Comparison of ENCODE assay signal across 20 cellular contexts in genomic region chr10:73991203-73991602, GRCh38. TPM values are rescaled to one million over a fixed set of nuclear protein-coding genes. Genes with fewer than 3 reads are reported as not detected.
DNase-seq lines count a peak whose midpoint lies in the region; ATAC-seq, FAIRE-seq and TF ChIP-seq lines count a peak whose summit lies in the region.
"Had no signal": no experiment of that assay in that cellular context is flagged by ENCODE, and none has a peak within 500 bp of the region (broad histone marks: within the 10 kb centered on the region; RNA-seq: fewer than 3 reads in every experiment).

No MANE protein-coding gene starts in this region.

- H3K27ac Mint-ChIP-seq in activated naive CD4-positive, alpha-beta T cell treated with anti-CD3 and anti-CD28 coated beads, Interleukin-2, amount 50 U/mL, for 24 hours = peak overlapping the region; percentile 13
- H3K27ac Mint-ChIP-seq in GM23338 = no peak overlapping the region

- WGBS in K562 (ENCODE audit: insufficient coverage, low coverage, missing lambda C conversion rate) = 46% methylated on average over 3 of the region's 3 CpGs
- 93 to 96% methylated on average over 3 of the region's 3 CpGs for WGBS in thyroid gland, 2 donors

- no peak for TF ChIP-seq EP300 in K562 (IDR thresholded peaks at IDR 0.05; ENCODE audit: low read length)

- CTCF ChIA-PET in K562 (lab: Yijun Ruan, JAX; ENCODE audit: low intra/inter-chr PET ratio) = no interaction called here

- intact Hi-C loops in K562 (cut with micrococcal nuclease) = no loop called here
- intact Hi-C loops in thyroid gland (cut with DNase I) = no loop called here

- H3K9me3 ChIP-seq in K562 (replicated peaks; ENCODE audit: control insufficient read depth, insufficient read depth, low read depth, low read length) (no peaks in the 10 kb centered on the region), thyroid gland (no peaks in the 10 kb centered on the region)
- H3K9me3 ChIP-seq: breast epithelium, suprapubic skin, uterus had no signal

- TF ChIP-seq POLR2A in K562 (conservative IDR thresholded peaks at IDR 0.05) (no peak), thyroid gland (IDR thresholded peaks at IDR 0.05) (no peak)

- no peak for TF ChIP-seq CTCF in GM23338 (conservative IDR thresholded peaks at IDR 0.05; ENCODE audit: low read depth in 2 of 2)
- TF ChIP-seq CTCF in K562 (IDR thresholded peaks at IDR 0.05 in 2 of 3, conservative IDR thresholded peaks at IDR 0.05 in 1 of 3; ENCODE audit: insufficient read depth in 2 of 3, low read depth in 1 of 3, low read length in 3 of 3) = no peak
- no peak for TF ChIP-seq CTCF in thyroid gland (IDR thresholded peaks at IDR 0.05)

- H3K79me2 ChIP-seq in GM23338 (replicated peaks; ENCODE audit: insufficient read depth) (no peaks in the 10 kb centered on the region), K562 (ENCODE audit: control insufficient read depth, insufficient read depth, low read length) (no peaks in the 10 kb centered on the region; the same call in 2 of the 3 replicates)

- H3K9ac ChIP-seq in K562 (ENCODE audit: insufficient read depth in 1 of 2, low read depth in 2 of 2, low read length in 2 of 2) = peak overlapping the region in 1 of 2 experiments; percentile 3; a peak in 1 of 4 replicates

- POLR2A ChIA-PET in K562 (lab: Yijun Ruan, JAX) = interaction anchor here (0.6 to 3.0 kb wide), 9 partner anchors 9 to 1338 kb away, joined by 3 to 17 read pairs (median 7); no protein-coding TSS in a partner anchor

- H3K4me3 ChIP-seq in GM23338 = no peak overlapping the region
- H3K4me3 ChIP-seq in K562 = no peak overlapping the region
- H3K4me3 ChIP-seq in thyroid gland (replicated peaks in 1 of 3) = no peak overlapping the region
- H3K4me3 ChIP-seq: breast epithelium, suprapubic skin, uterus had no signal

- in situ Hi-C loops in K562 (cut with MboI) = no loop called here

- no peak for TF ChIP-seq RAD21 in K562 (CRISPR knock-in tag; conservative IDR thresholded peaks at IDR 0.05 in 1 of 2, IDR thresholded peaks at IDR 0.05 in 1 of 2)

- no TSS peak for BruUV-seq in K562 (replicated peaks; lab: Mats Ljungman, UMichigan)

- H2AFZ ChIP-seq in GM23338 (peak overlapping the region; percentile 61), K562 (ENCODE audit: low read depth, low read length) (peak overlapping the region; percentile 95)

- H3K27me3 ChIP-seq in GM23338 (ENCODE audit: insufficient read depth) = no peaks in the 10 kb centered on the region
- H3K27me3 ChIP-seq in K562 (ENCODE audit: control insufficient read depth in 2 of 2, insufficient read depth in 2 of 2, low read length in 2 of 2) = no peaks in the 10 kb centered on the region
- no peaks in the 10 kb centered on the region for H3K27me3 ChIP-seq in thyroid gland
- H3K27me3 ChIP-seq: breast epithelium, foreskin keratinocyte, suprapubic skin, uterus had no signal

- no peaks in the 10 kb centered on the region for H3K36me3 Mint-ChIP-seq in activated naive CD4-positive, alpha-beta T cell treated with anti-CD3 and anti-CD28 coated beads, Interleukin-2, amount 50 U/mL, for 24 hours
- no peaks in the 10 kb centered on the region for H3K36me3 Mint-ChIP-seq in GM23338 (ENCODE audit: low read depth)

- H3K9me1 ChIP-seq in K562 (ENCODE audit: control insufficient read depth, insufficient read depth, low read length) = no peaks in the 10 kb centered on the region

- peaks cover 29% of the 10 kb centered on the region for H3K4me1 Mint-ChIP-seq in activated naive CD4-positive, alpha-beta T cell treated with anti-CD3 and anti-CD28 coated beads, Interleukin-2, amount 50 U/mL, for 24 hours
- H3K4me1 Mint-ChIP-seq in GM23338 = peaks cover 5% of the 10 kb centered on the region; the same call in 1 of the 3 replicates

- no peaks in the 10 kb centered on the region for H3K9me2 ChIP-seq in GM23338 (ENCODE audit: insufficient read depth)

- no peaks in the 10 kb centered on the region for H3K27me3 Mint-ChIP-seq in activated naive CD4-positive, alpha-beta T cell treated with anti-CD3 and anti-CD28 coated beads, Interleukin-2, amount 50 U/mL, for 24 hours
- peaks cover 4% of the 10 kb centered on the region for H3K27me3 Mint-ChIP-seq in GM23338 (ENCODE audit: insufficient read depth, low read depth, poor library complexity)
- H3K27me3 Mint-ChIP-seq: effector memory CD8-positive, alpha-beta T cell; IgD-negative memory B cell had no signal

- H3K27ac ChIP-seq in GM23338 (ENCODE audit: low read depth) = no peak overlapping the region
- H3K27ac ChIP-seq in K562 (ENCODE audit: extremely low read depth, low read depth, low read length) = peak overlapping the region; percentile 49
- no peak overlapping the region for H3K27ac ChIP-seq in thyroid gland
- H3K27ac ChIP-seq: breast epithelium, foreskin keratinocyte, suprapubic skin, uterus had no signal

- FAIRE-seq in K562 (lab: Jason Lieb, UNC) (no peak), RCC 7860 (lab: Jason Lieb, UNC) (no peak)
- FAIRE-seq: colon, small intestine had no signal

- H3K9me3 Mint-ChIP-seq in activated naive CD4-positive, alpha-beta T cell treated with anti-CD3 and anti-CD28 coated beads, Interleukin-2, amount 50 U/mL, for 24 hours = no peaks in the 10 kb centered on the region
- no peaks in the 10 kb centered on the region for H3K9me3 Mint-ChIP-seq in GM23338
- H3K9me3 Mint-ChIP-seq: effector memory CD8-positive, alpha-beta T cell had no signal

- H3K4me2 ChIP-seq in GM23338 (no peak overlapping the region), K562 (ENCODE audit: insufficient read depth, low read length) (peak overlapping the region; percentile 36; the same call in 1 of the 2 replicates)

- ATAC-seq in GM23338 (no peak), K562 (no peak)
- ATAC-seq: foreskin keratinocyte had no signal

- DNase-seq in activated naive CD4-positive, alpha-beta T cell treated with anti-CD3 and anti-CD28 coated beads, Interleukin-2, amount 50 U/mL, for 16 hours = no peak
- DNase-seq in GM23338 (ENCODE audit: low spot score) = no peak
- DNase-seq in K562 (ENCODE audit: extremely low read depth in 1 of 4, low spot score in 3 of 4) = peak in 1 of 4 experiments; percentile 6
- no peak for DNase-seq in activated effector memory CD4-positive, alpha-beta T cell treated with Interleukin-2 at 50 U/mL for 16 hours
- DNase-seq in RCC 7860 (ENCODE audit: low spot score) = no peak
- DNase-seq in thyroid gland = no peak
- DNase-seq: amniotic stem cell, DMS53, foreskin keratinocyte, NCI-H1417 treated with DMSO at 0.1 percent for 48 hours, NCI-H82, retina, uterus had no signal

- H3K4me1 ChIP-seq in GM23338 (ENCODE audit: insufficient read depth) (0 out of 2 replicates have a peak, but pooled peaks cover under 1% of the 10 kb centered on the region), K562 (replicated peaks in 1 of 2; ENCODE audit: control insufficient read depth in 2 of 2, insufficient read depth in 2 of 2, low read length in 2 of 2) (peaks cover 45 to 55% of the 10 kb centered on the region in 2 experiments), thyroid gland (no peaks in the 10 kb centered on the region)
- H3K4me1 ChIP-seq: breast epithelium, foreskin keratinocyte, suprapubic skin, uterus had no signal

- peak overlapping the region; percentile 6 for H3K4me3 Mint-ChIP-seq in activated naive CD4-positive, alpha-beta T cell treated with anti-CD3 and anti-CD28 coated beads, Interleukin-2, amount 50 U/mL, for 24 hours
- no peak overlapping the region for H3K4me3 Mint-ChIP-seq in GM23338

- no peaks in the 10 kb centered on the region for H4K20me1 ChIP-seq in GM23338 (replicated peaks; ENCODE audit: insufficient read depth)
- H4K20me1 ChIP-seq in K562 (replicated peaks; ENCODE audit: control insufficient read depth, insufficient read depth, low read length) = no peaks in the 10 kb centered on the region

- H3K36me3 ChIP-seq in GM23338 (ENCODE audit: insufficient read depth) = no peaks in the 10 kb centered on the region
- H3K36me3 ChIP-seq in K562 (ENCODE audit: control insufficient read depth, insufficient read depth, low read length) = no peaks in the 10 kb centered on the region
- no peaks in the 10 kb centered on the region for H3K36me3 ChIP-seq in thyroid gland
- H3K36me3 ChIP-seq: breast epithelium, suprapubic skin, uterus had no signal

- H3F3A ChIP-seq in GM23338 (replicated peaks; ENCODE audit: low read depth) = no peaks in the 10 kb centered on the region

TF ChIP-seq in K562, 482 proteins besides CTCF, POLR2A, EP300 and RAD21 (continues in another document):
- no peak for TF ChIP-seq IRF9 (tag; IDR thresholded peaks at IDR 0.05)
- TF ChIP-seq ETV1 (tag; conservative IDR thresholded peaks at IDR 0.05; ENCODE audit: low read depth) = no peak
- no peak for TF ChIP-seq ZNF174 (CRISPR knock-in tag; IDR thresholded peaks at IDR 0.05)
- no peak for TF ChIP-seq NFXL1 (CRISPR knock-in tag; IDR thresholded peaks at IDR 0.05)
- TF ChIP-seq SUPT5H (IDR thresholded peaks at IDR 0.05) = no peak

RNA-seq across cellular contexts. Expression of gene VCL, which starts 6.7 kb away (rescaled TPM):
- total RNA-seq in GM23338 (2014; rRNA removed; shearing (Covaris generic)) = 234 and 254 TPM in 2 replicates
- polyA plus RNA-seq in GM23338 (2016; fragmentation: Nextera tagmentation; extraction: Ambion mirVana) (58.0 and 60.7 TPM in 2 replicates), K562 (2011; rRNA removed) (138 and 154 TPM in 2 replicates), K562 (2014; fragmentation: Illumina TruSeq; extraction: Trizol) (111 and 117 TPM in 2 replicates), K562 (2014; fragmentation: Nextera tagmentation; extraction: Ambion mirVana) (10 to 100 TPM; 29.8 to 53.6 TPM), K562 (2014; rRNA removed) (65.6 and 72.8 TPM in 2 replicates)
- total RNA-seq in K562 (2011; cell fraction: chromatin; rRNA removed; ENCODE audit: low replicate concordance) = 187 and 268 TPM in 2 replicates
- total RNA-seq in K562 (2011; cell fraction: nucleolus; rRNA removed) = 123 and 137 TPM in 2 replicates
- 175 and 236 TPM in 2 replicates for total RNA-seq in K562 (2011; cell fraction: nucleoplasm; rRNA removed)
- total RNA-seq in K562 (2014; rRNA removed) (72.0 and 77.3 TPM in 2 replicates), K562 (2014; rRNA removed; fragmentation: Illumina TruSeq; extraction: Trizol) (76.4 and 81.4 TPM in 2 replicates), K562 (2015; rRNA removed; fragmentation: Illumina TruSeq; extraction: Trizol) (84.3 and 87.0 TPM in 2 replicates), K562 (2021) (180 and 186 TPM in 2 replicates), thyroid gland (100 to 1,000 TPM in 3 of 4 donors, 10 to 100 TPM in 1; 71.9 to 151 (median 112) TPM)
- 76.8 and 89.4 TPM in 2 replicates for polyA plus RNA-seq in K562 (2011; cell fraction: cytosol; rRNA removed)
- 176 and 196 TPM in 2 replicates for polyA plus RNA-seq in K562 (2011; cell fraction: nucleus; rRNA removed)
- polyA plus RNA-seq in K562 (2012) = 110 TPM in 2 replicates
- 163 and 186 TPM in 2 replicates for polyA minus RNA-seq in K562 (2011; rRNA and poly(A)+ RNA removed)
- polyA minus RNA-seq in K562 (2011; cell fraction: cytosol; rRNA and poly(A)+ RNA removed) = 91.8 and 115 TPM in 2 replicates
- 133 and 174 TPM in 2 replicates for polyA minus RNA-seq in K562 (2011; cell fraction: nucleus; rRNA and poly(A)+ RNA removed)
